ENCODE assay signal across 15 cellular contexts in the genomic region with DNA sequence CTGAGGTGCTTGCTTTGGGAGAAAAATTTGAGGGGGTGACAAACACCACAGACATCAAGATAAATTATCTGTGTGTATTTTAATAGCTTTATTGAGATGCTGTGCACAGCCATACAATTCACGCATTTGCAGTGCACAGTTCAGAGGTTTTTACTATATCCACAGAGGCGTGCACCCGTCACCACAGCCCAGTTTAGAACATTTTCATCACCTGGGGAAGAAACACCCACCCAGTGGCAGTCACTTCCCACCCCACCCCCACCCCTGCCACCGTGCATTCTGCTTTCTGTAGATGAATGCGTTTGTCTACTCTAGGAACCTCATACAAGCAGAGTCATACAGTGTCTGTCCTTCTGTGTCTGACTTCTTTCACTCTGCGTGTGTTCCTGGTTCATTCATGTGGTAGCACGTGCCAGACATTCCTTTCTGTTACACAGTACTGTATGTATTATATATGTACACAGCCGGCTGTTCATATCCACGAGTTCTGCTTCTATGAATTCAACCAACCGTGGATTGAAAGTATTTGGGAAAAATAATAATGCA.
DNase-seq lines count a peak whose midpoint lies in the region; ATAC-seq, FAIRE-seq and TF ChIP-seq lines count a peak whose summit lies in the region.
"Had no signal": no experiment of that assay in that cellular context is flagged by ENCODE, and none has a peak within 500 bp of the region (broad histone marks: within the 10 kb centered on the region; RNA-seq: fewer than 3 reads in every experiment).

No MANE protein-coding gene starts in this region.

- no peaks in the 10 kb centered on the region for H3K27me3 Mint-ChIP-seq in activated CD8-positive, alpha-beta T cell treated with anti-CD3 and anti-CD28 coated beads for 36 hours
- no peaks in the 10 kb centered on the region for H3K27me3 Mint-ChIP-seq in activated CD8-positive, alpha-beta T cell treated with anti-CD3 and anti-CD28 coated beads, Interleukin-2, amount 10 ng/mL, durations not matched to agents 7 days and 5 days (ENCODE audit: low read depth)
- H3K27me3 Mint-ChIP-seq: CD4-positive, CD25-positive, alpha-beta regulatory T cell had no signal

- TF ChIP-seq CTCF in activated CD8-positive, alpha-beta T cell treated with anti-CD3 and anti-CD28 coated beads for 36 hours (IDR thresholded peaks at IDR 0.05), result no peak
- TF ChIP-seq CTCF in OCI-LY1 (IDR thresholded peaks at IDR 0.05; ENCODE audit: low read length) (no peak), D721Med (IDR thresholded peaks at IDR 0.05; ENCODE audit: insufficient read depth, missing control alignments) (no peak), HepG2 (CRISPR knock-in tag; IDR thresholded peaks at IDR 0.05) (no peak)

- no peak for TF ChIP-seq RAD21 in HepG2 (CRISPR knock-in tag; IDR thresholded peaks at IDR 0.05)

- peaks cover 54% of the 10 kb centered on the region for H3K4me1 ChIP-seq in OCI-LY1 (ENCODE audit: insufficient read depth, low read length, severe bottlenecking)
- H3K4me1 ChIP-seq in HepG2 (ENCODE audit: insufficient read depth, low read length), result no peaks in the 10 kb centered on the region
- H3K4me1 ChIP-seq: A549 had no signal

- 87% methylated on average over 8 of the region's 10 CpGs for WGBS in HepG2 (ENCODE audit: low lambda C conversion rate)

- BruUV-seq in HepG2 (replicated peaks; lab: Mats Ljungman, UMichigan), result no TSS peak

- H3K4me1 Mint-ChIP-seq in activated CD8-positive, alpha-beta T cell treated with anti-CD3 and anti-CD28 coated beads for 36 hours (ENCODE audit: low read depth), result peaks cover 34% of the 10 kb centered on the region
- peaks cover 6% of the 10 kb centered on the region for H3K4me1 Mint-ChIP-seq in activated CD8-positive, alpha-beta T cell treated with anti-CD3 and anti-CD28 coated beads, Interleukin-2, amount 10 ng/mL, durations not matched to agents 7 days and 5 days (ENCODE audit: low read depth)

- H3K4me2 ChIP-seq in OCI-LY1 (ENCODE audit: low read length) (no peak overlapping the region; the same call in 1 of the 2 replicates), HepG2 (ENCODE audit: low read depth, low read length) (no peak overlapping the region)
- H3K4me2 ChIP-seq: A549 had no signal

- no peaks in the 10 kb centered on the region for H3K27me3 ChIP-seq in OCI-LY1 (ENCODE audit: insufficient read depth, low read length)
- H3K27me3 ChIP-seq in HepG2 (ENCODE audit: control insufficient read depth in 1 of 2, insufficient read depth in 2 of 2, low read length in 2 of 2), result no peaks in the 10 kb centered on the region

- peak; percentile 55 for ATAC-seq in activated CD8-positive, alpha-beta T cell treated with anti-CD3 and anti-CD28 coated beads for 36 hours
- ATAC-seq in activated CD8-positive, alpha-beta T cell treated with anti-CD3 and anti-CD28 coated beads, Interleukin-2, amount 10 ng/mL, durations not matched to agents 7 days and 5 days, result no peak
- peak; percentile 36 for ATAC-seq in stimulated activated naive CD8-positive, alpha-beta T cell treated with anti-CD3 and anti-CD28 coated beads, Interleukin-15, Interleukin-2, amounts not matched to agents 100 U/mL and 50 U/mL, for 24 hours
- ATAC-seq in HepG2, result no peak
- ATAC-seq: A549 had no signal

- H3K36me3 Mint-ChIP-seq in activated CD8-positive, alpha-beta T cell treated with anti-CD3 and anti-CD28 coated beads for 36 hours (ENCODE audit: low read depth), result peaks cover 11% of the 10 kb centered on the region
- H3K36me3 Mint-ChIP-seq in activated CD8-positive, alpha-beta T cell treated with anti-CD3 and anti-CD28 coated beads, Interleukin-2, amount 10 ng/mL, durations not matched to agents 7 days and 5 days (ENCODE audit: low read depth), result peaks cover 7% of the 10 kb centered on the region

- H3K36me3 ChIP-seq in OCI-LY1 (ENCODE audit: insufficient read depth, low read length), result no peaks in the 10 kb centered on the region
- H3K36me3 ChIP-seq in HepG2 (replicated peaks in 1 of 2; ENCODE audit: control insufficient read depth in 1 of 2, insufficient read depth in 2 of 2, low read length in 2 of 2), result no peaks in the 10 kb centered on the region

- H2AFZ ChIP-seq in OCI-LY1 (ENCODE audit: low read length), result no peak overlapping the region
- H2AFZ ChIP-seq in HepG2 (ENCODE audit: low read length), result no peak overlapping the region

- H3K27ac ChIP-seq in OCI-LY1 (ENCODE audit: low read depth, low read length, poor library complexity, severe bottlenecking) (peak overlapping the region; percentile 43), HepG2 (ENCODE audit: extremely low read length, insufficient read depth, low read length) (no peak overlapping the region)
- H3K27ac ChIP-seq: A549 had no signal

- no peak for DNase-seq in activated CD8-positive, alpha-beta T cell treated with anti-CD3 and anti-CD28 coated beads for 36 hours
- no peak for DNase-seq in activated CD8-positive, alpha-beta T cell treated with anti-CD3 and anti-CD28 coated beads, Interleukin-2, amount 10 ng/mL, durations not matched to agents 7 days and 5 days
- DNase-seq in GM12891 (ENCODE audit: insufficient read length, low spot score) (no peak), D721Med (ENCODE audit: insufficient read length, low spot score) (no peak), HepG2 (ENCODE audit: low spot score) (no peak)
- no peak for DNase-seq in stimulated activated naive CD8-positive, alpha-beta T cell treated with anti-CD3 and anti-CD28 coated beads, Interleukin-15, Interleukin-2, amounts not matched to agents 100 U/mL and 50 U/mL, for 24 hours
- DNase-seq: CD4-positive, CD25-positive, alpha-beta regulatory T cell; DND-41; GDM1; HCEC 1CT; NCI-H2081 treated with DMSO at 0.1 percent for 48 hours; NCI-H446 treated with DMSO at 0.1 percent for 48 hours had no signal

- no peak for TF ChIP-seq EP300 in HepG2 (IDR thresholded peaks at IDR 0.05; ENCODE audit: low read depth in 2 of 2, low read length in 2 of 2)
- no peak for TF ChIP-seq EP300 in HepG2 (CRISPR knock-in tag; IDR thresholded peaks at IDR 0.05; ENCODE audit: borderline replicate concordance)

- peak; percentile 20 for FAIRE-seq in GM12891 (lab: Jason Lieb, UNC)
- no peak for FAIRE-seq in D721Med (lab: Jason Lieb, UNC)
- no peak for FAIRE-seq in HepG2 (lab: Jason Lieb, UNC)
- FAIRE-seq: A549, RCC 7860 had no signal

- peak overlapping the region; percentile 10 for H3K4me3 ChIP-seq in OCI-LY1 (ENCODE audit: low read depth, low read length, poor library complexity, severe bottlenecking)
- no peak overlapping the region for H3K4me3 ChIP-seq in HepG2 (replicated peaks in 1 of 3; ENCODE audit: insufficient read depth in 1 of 3, low read depth in 2 of 3, low read length in 3 of 3)
- H3K4me3 ChIP-seq: A549 had no signal

- no peaks in the 10 kb centered on the region for H3F3A ChIP-seq in OCI-LY1 (ENCODE audit: insufficient read depth, low read length)

- no peak overlapping the region for H3K27ac Mint-ChIP-seq in activated CD8-positive, alpha-beta T cell treated with anti-CD3 and anti-CD28 coated beads for 36 hours
- no peak overlapping the region for H3K27ac Mint-ChIP-seq in activated CD8-positive, alpha-beta T cell treated with anti-CD3 and anti-CD28 coated beads, Interleukin-2, amount 10 ng/mL, durations not matched to agents 7 days and 5 days
- H3K27ac Mint-ChIP-seq: CD4-positive, CD25-positive, alpha-beta regulatory T cell had no signal

- no peaks in the 10 kb centered on the region for H3K79me2 ChIP-seq in OCI-LY1 (ENCODE audit: insufficient read depth, low read length)
- H3K79me2 ChIP-seq in HepG2 (ENCODE audit: insufficient read depth, low read length), result peaks cover 14% of the 10 kb centered on the region

- no peak overlapping the region for H3K4me3 Mint-ChIP-seq in activated CD8-positive, alpha-beta T cell treated with anti-CD3 and anti-CD28 coated beads for 36 hours
- no peak overlapping the region for H3K4me3 Mint-ChIP-seq in activated CD8-positive, alpha-beta T cell treated with anti-CD3 and anti-CD28 coated beads, Interleukin-2, amount 10 ng/mL, durations not matched to agents 7 days and 5 days
- H3K4me3 Mint-ChIP-seq: CD4-positive, CD25-positive, alpha-beta regulatory T cell had no signal

- no peaks in the 10 kb centered on the region for H3K9me2 ChIP-seq in OCI-LY1 (ENCODE audit: low read depth, low read length)

- no peak for TF ChIP-seq POLR2A in GM12891 (IDR thresholded peaks at IDR 0.05; ENCODE audit: low read depth, low read length)
- TF ChIP-seq POLR2A in HepG2 (IDR thresholded peaks at IDR 0.05; ENCODE audit: insufficient read depth in 1 of 2, low read depth in 2 of 2, low read length in 2 of 2), result no peak

- no peaks in the 10 kb centered on the region for H4K20me1 ChIP-seq in OCI-LY1 (ENCODE audit: insufficient read depth, low read length)
- peaks cover 3% of the 10 kb centered on the region; the same call in 1 of the 2 replicates for H4K20me1 ChIP-seq in HepG2 (ENCODE audit: insufficient read depth, low read length)

- no peaks in the 10 kb centered on the region for H3K9me3 ChIP-seq in OCI-LY1 (ENCODE audit: low read length)
- no peaks in the 10 kb centered on the region for H3K9me3 ChIP-seq in HepG2 (ENCODE audit: low read length)
- H3K9me3 ChIP-seq: A549 had no signal

- H3K9ac ChIP-seq in OCI-LY1 (ENCODE audit: low read length) (no peak overlapping the region), HepG2 (ENCODE audit: insufficient read depth, low read depth, low read length) (no peak overlapping the region)

- in situ Hi-C loops in HepG2 (cut with HindIII; ENCODE audit: extremely low pct_ligation_motif_present, low pct_unique_long_range_greater_than_20kb), result no loop called here

- intact Hi-C loops in activated CD8-positive, alpha-beta T cell treated with anti-CD3 and anti-CD28 coated beads for 36 hours (cut with micrococcal nuclease), result no loop called here
- intact Hi-C loops in HepG2 (cut with micrococcal nuclease; ENCODE audit: unreplicated experiment), result no loop called here

- peaks cover 2% of the 10 kb centered on the region for H3K9me3 Mint-ChIP-seq in activated CD8-positive, alpha-beta T cell treated with anti-CD3 and anti-CD28 coated beads for 36 hours
- peaks cover 2% of the 10 kb centered on the region for H3K9me3 Mint-ChIP-seq in activated CD8-positive, alpha-beta T cell treated with anti-CD3 and anti-CD28 coated beads, Interleukin-2, amount 10 ng/mL, durations not matched to agents 7 days and 5 days (ENCODE audit: insufficient read depth)

- CTCF ChIA-PET in activated CD8-positive, alpha-beta T cell treated with anti-CD3 and anti-CD28 coated beads for 36 hours (lab: Charles Lee), result no interaction called here
- CTCF ChIA-PET in activated CD8-positive, alpha-beta T cell treated with anti-CD3 and anti-CD28 coated beads, Interleukin-2, amount 10 ng/mL, durations not matched to agents 7 days and 5 days (lab: Charles Lee), result no interaction called here
- CTCF ChIA-PET in HepG2 (lab: Yijun Ruan, JAX; ENCODE audit: low intra/inter-chr PET ratio, low total read pairs), result no interaction called here

- POLR2A ChIA-PET in activated CD8-positive, alpha-beta T cell treated with anti-CD3 and anti-CD28 coated beads for 36 hours (lab: Charles Lee), result no interaction called here
- POLR2A ChIA-PET in activated CD8-positive, alpha-beta T cell treated with anti-CD3 and anti-CD28 coated beads, Interleukin-2, amount 10 ng/mL, durations not matched to agents 7 days and 5 days (lab: Charles Lee), result no interaction called here
- POLR2A ChIA-PET in HepG2 (lab: Yijun Ruan, JAX), result no interaction called here

TF ChIP-seq in GM12891, 5 proteins besides CTCF, POLR2A, EP300 and RAD21 (continues in another document):
- no peak for TF ChIP-seq SPI1 (IDR thresholded peaks at IDR 0.05; ENCODE audit: low read depth, low read length)

TF ChIP-seq in HepG2, 621 proteins besides CTCF, POLR2A, EP300 and RAD21 (continues in another document):
- TF ChIP-seq ELF1 (CRISPR knock-in tag; IDR thresholded peaks at IDR 0.05), result no peak

Comparison
In these comparisons a context has a peak if more than half of its experiments do, and no peak if none do; other contexts are left out.
1. ATAC-seq: peak in activated CD8-positive, alpha-beta T cell treated with anti-CD3 and anti-CD28 coated beads for 36 hours (single experiment) and stimulated activated naive CD8-positive, alpha-beta T cell treated with anti-CD3 and anti-CD28 coated beads, Interleukin-15, Interleukin-2, amounts not matched to agents 100 U/mL and 50 U/mL, for 24 hours (single experiment); none in activated CD8-positive, alpha-beta T cell treated with anti-CD3 and anti-CD28 coated beads, Interleukin-2, amount 10 ng/mL, durations not matched to agents 7 days and 5 days (single experiment) and HepG2 (single experiment).